17 cellular contexts compared by ENCODE assay signal in genomic region chrY:12327748-12328147, GRCh38.
A peak's percentile ranks its signal among the peaks of the same experiment; 100 is the strongest.
DNase-seq lines count a peak whose midpoint lies in the region; ATAC-seq and TF ChIP-seq lines count a peak whose summit lies in the region.
"Had no signal": no experiment of that assay in that cellular context is flagged by ENCODE, and none has a peak within 500 bp of the region (broad histone marks: within the 10 kb centered on the region; RNA-seq: fewer than 3 reads in every experiment).

No MANE protein-coding gene starts in this region.

- H3K36me3 ChIP-seq in heart right ventricle: no peaks in the 10 kb centered on the region
- H3K36me3 ChIP-seq: BLaER1 treated with 17β-estradiol and CSF1 and Interleukin-3, amounts not matched to agents 10 nM and 100 nM had no signal

- intact Hi-C loops in left ventricle myocardium superior (cut with micrococcal nuclease) (no loop called here), heart right ventricle (cut with DNase I) (no loop called here)

- H3K9me3 ChIP-seq in heart right ventricle: no peaks in the 10 kb centered on the region
- H3K9me3 ChIP-seq: A549; BLaER1 treated with 17β-estradiol and CSF1 and Interleukin-3, amounts not matched to agents 10 nM and 100 nM; Caco-2 had no signal

- peak; percentile 24 for DNase-seq in left ventricle myocardium superior
- DNase-seq in heart right ventricle: no peak
- DNase-seq in NCI-H2171 (lab: John Stamatoyannopoulos, UW): peak; percentile 46
- peak; percentile 18 for DNase-seq in epidermal melanocyte (ENCODE audit: insufficient read length, low spot score)
- no peak for DNase-seq in HEK293T (ENCODE audit: extremely low spot score)
- no peak for DNase-seq in GOT3 (lab: John Stamatoyannopoulos, UW)
- DNase-seq: AML-193; Caco-2; Calu3; CD4-positive, alpha-beta T cell; CD8-positive, alpha-beta T cell; DMS79 treated with DMSO at 0.1 percent for 48 hours; GF-D8 had no signal

- 58 to 74% methylated on average over 7 of the region's 7 CpGs for WGBS in heart right ventricle, 2 donors

- no peaks in the 10 kb centered on the region for H3K4me1 ChIP-seq in heart right ventricle
- H3K4me1 ChIP-seq: A549; BLaER1 treated with 17β-estradiol and CSF1 and Interleukin-3, amounts not matched to agents 10 nM and 100 nM; Caco-2 had no signal

- CTCF ChIA-PET in HEK293T (lab: Yijun Ruan, JAX): no interaction called here

- no peak for TF ChIP-seq CTCF in heart right ventricle (IDR thresholded peaks at IDR 0.05)

- no peak overlapping the region for H3K4me3 ChIP-seq in heart right ventricle
- H3K4me3 ChIP-seq: A549; BLaER1 treated with 17β-estradiol and CSF1 and Interleukin-3, amounts not matched to agents 10 nM and 100 nM had no signal

- H3K27ac ChIP-seq in heart right ventricle: no peak overlapping the region
- H3K27ac ChIP-seq: 22Rv1; A549; BLaER1 treated with 17β-estradiol and CSF1 and Interleukin-3, amounts not matched to agents 10 nM and 100 nM; C4-2B had no signal

- no peaks in the 10 kb centered on the region for H3K27me3 ChIP-seq in heart right ventricle
- H3K27me3 ChIP-seq: BLaER1 treated with 17β-estradiol and CSF1 and Interleukin-3, amounts not matched to agents 10 nM and 100 nM had no signal

- ATAC-seq in left ventricle myocardium superior: peak; percentile 57
- no peak for ATAC-seq in heart right ventricle
- ATAC-seq: A549; CD8-positive, alpha-beta T cell had no signal

- POLR2A ChIA-PET in HEK293T (lab: Yijun Ruan, JAX): no interaction called here

TF ChIP-seq in HEK293T, 16 proteins besides CTCF, POLR2A, EP300 and RAD21:
- no peak for TF ChIP-seq ZNF384 (IDR thresholded peaks at IDR 0.05)
- TF ChIP-seq ARNT (IDR thresholded peaks at IDR 0.05): no peak
- no peak for TF ChIP-seq TARDBP (IDR thresholded peaks at IDR 0.05)
- no peak for TF ChIP-seq BHLHE40 (IDR thresholded peaks at IDR 0.05; ENCODE audit: borderline replicate concordance)
- TF ChIP-seq HDGF (IDR thresholded peaks at IDR 0.05; ENCODE audit: borderline replicate concordance): no peak
- TF ChIP-seq, protein P1, sequence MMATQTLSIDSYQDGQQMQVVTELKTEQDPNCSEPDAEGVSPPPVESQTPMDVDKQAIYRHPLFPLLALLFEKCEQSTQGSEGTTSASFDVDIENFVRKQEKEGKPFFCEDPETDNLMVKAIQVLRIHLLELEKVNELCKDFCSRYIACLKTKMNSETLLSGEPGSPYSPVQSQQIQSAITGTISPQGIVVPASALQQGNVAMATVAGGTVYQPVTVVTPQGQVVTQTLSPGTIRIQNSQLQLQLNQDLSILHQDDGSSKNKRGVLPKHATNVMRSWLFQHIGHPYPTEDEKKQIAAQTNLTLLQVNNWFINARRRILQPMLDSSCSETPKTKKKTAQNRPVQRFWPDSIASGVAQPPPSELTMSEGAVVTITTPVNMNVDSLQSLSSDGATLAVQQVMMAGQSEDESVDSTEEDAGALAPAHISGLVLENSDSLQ (IDR thresholded peaks at IDR 0.05): no peak
- TF ChIP-seq FOXM1 (IDR thresholded peaks at IDR 0.05; ENCODE audit: borderline replicate concordance): no peak
- TF ChIP-seq CTBP1 (IDR thresholded peaks at IDR 0.05; ENCODE audit: borderline replicate concordance): no peak
- no peak for TF ChIP-seq L3MBTL2 (conservative IDR thresholded peaks at IDR 0.05)
- TF ChIP-seq FOXK2 (IDR thresholded peaks at IDR 0.05): no peak

Comparison
In these comparisons a context has a peak if more than half of its experiments do, and no peak if none do; other contexts are left out.
1. DNase-seq: peak in left ventricle myocardium superior (single experiment), NCI-H2171 (single experiment) and epidermal melanocyte (single experiment); none in heart right ventricle (0 of 2), HEK293T (single experiment) and GOT3 (single experiment).